24 cellular contexts compared by ENCODE assay signal in the genomic region with DNA sequence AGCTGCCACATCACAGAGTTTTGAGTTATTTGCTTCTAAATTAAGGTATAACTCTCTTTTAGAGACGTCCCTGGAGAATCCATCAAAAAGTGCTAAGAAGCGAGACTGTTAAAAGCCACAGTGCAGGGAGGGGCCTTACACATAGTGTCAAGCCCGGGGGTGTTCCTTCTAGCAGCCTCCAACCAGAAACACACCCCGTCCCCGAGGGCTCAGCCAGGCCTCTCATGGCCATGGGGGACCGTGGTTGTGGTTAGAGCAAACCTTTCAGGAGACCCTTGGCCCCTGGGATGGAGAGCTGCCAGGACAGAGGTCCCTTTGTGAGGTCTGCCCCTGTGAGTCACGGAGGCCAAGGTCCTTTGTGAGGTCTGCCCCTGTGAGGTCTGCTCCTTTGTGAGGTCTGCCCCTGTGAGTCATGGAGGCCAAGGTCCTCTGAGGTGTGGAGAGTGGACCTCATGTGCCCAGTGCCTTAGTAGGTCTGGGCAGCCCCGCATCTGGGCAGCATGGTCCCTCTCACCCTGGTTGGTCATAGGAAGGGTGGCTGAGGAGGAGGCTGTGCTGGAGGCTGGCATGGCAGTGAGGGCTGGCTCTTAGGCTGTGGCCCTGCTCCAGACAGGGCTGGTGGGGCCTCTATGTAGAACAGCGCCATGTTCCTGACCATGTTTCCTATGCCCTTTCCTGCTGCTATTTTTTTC. TPM values are rescaled to one million over a fixed set of nuclear protein-coding genes. Genes with fewer than 3 reads are reported as not detected.
DNase-seq lines count a peak whose midpoint lies in the region; ATAC-seq and TF ChIP-seq lines count a peak whose summit lies in the region.
"Had no signal": no experiment of that assay in that cellular context is flagged by ENCODE, and none has a peak within 500 bp of the region (broad histone marks: within the 10 kb centered on the region; RNA-seq: fewer than 3 reads in every experiment).

No MANE protein-coding gene starts in this region.

- peaks cover 29 to 61% of the 10 kb centered on the region in 2 experiments for H3K4me1 ChIP-seq in HCT116 (ENCODE audit: control insufficient read depth in 1 of 2, insufficient read depth in 2 of 2, low read length in 2 of 2)
- no peaks in the 10 kb centered on the region for H3K4me1 ChIP-seq in colonic mucosa
- H3K4me1 ChIP-seq: uterus had no signal

- H3K36me3 ChIP-seq in HCT116 (ENCODE audit: control insufficient read depth in 1 of 2, insufficient read depth in 2 of 2, low read length in 2 of 2): no peaks in the 10 kb centered on the region
- H3K36me3 ChIP-seq in colonic mucosa: no peaks in the 10 kb centered on the region
- H3K36me3 ChIP-seq: uterus had no signal

- no peaks in the 10 kb centered on the region for H3K79me2 ChIP-seq in HCT116 (ENCODE audit: insufficient read depth, low read length)

- no peak overlapping the region for H2AFZ ChIP-seq in HCT116 (ENCODE audit: low read depth, low read length, poor library complexity, severe bottlenecking)

- no peak for TF ChIP-seq POLR2A in HCT116 (IDR thresholded peaks at IDR 0.05; ENCODE audit: borderline replicate concordance, extremely low read depth, insufficient read depth, insufficient read length)

- H3K4me3 ChIP-seq in HCT116 (replicated peaks in 1 of 2; ENCODE audit: low read depth in 1 of 2, low read length in 2 of 2): no peak overlapping the region
- no peak overlapping the region for H3K4me3 ChIP-seq in colonic mucosa
- H3K4me3 ChIP-seq: body of pancreas, coronary artery, skin epidermis, uterus had no signal

- no peak overlapping the region for H3K4me3 Mint-ChIP-seq in WTC11
- H3K4me3 Mint-ChIP-seq: activated naive CD8-positive, alpha-beta T cell treated with anti-CD3 and anti-CD28 coated beads for 36 hours; activated T-helper 1 cell treated with anti-CD3 and anti-CD28 coated beads, Interleukin-12 subunit alpha, Interleukin-12 subunit beta, Interleukin-2, Interleukin-4 antibody, amounts not matched to agents 30 ng/mL and 10 ng/mL and 1 ng/mL, durations not matched to agents 14 hours and 24 hours and 36 hours; CD8-positive, alpha-beta T cell; memory B cell; naive B cell had no signal

- H3K4me1 Mint-ChIP-seq in WTC11: peaks cover 17% of the 10 kb centered on the region

- H3K27me3 ChIP-seq in HCT116 (ENCODE audit: insufficient read depth, low read length) (no peaks in the 10 kb centered on the region), colonic mucosa (peaks cover 6% of the 10 kb centered on the region)
- H3K27me3 ChIP-seq: body of pancreas, uterus had no signal

- TF ChIP-seq CTCF in HCT116 (IDR thresholded peaks at IDR 0.05 in 2 of 3, conservative IDR thresholded peaks at IDR 0.05 in 1 of 3; ENCODE audit: borderline replicate concordance in 1 of 3, insufficient read depth in 1 of 3, low read depth in 2 of 3, low read length in 2 of 3) (no peak), WTC11 (IDR thresholded peaks at IDR 0.05) (no peak), colonic mucosa (IDR thresholded peaks at IDR 0.05) (no peak)

- H4K20me1 ChIP-seq in HCT116 (ENCODE audit: insufficient read depth): no peaks in the 10 kb centered on the region

- DNase-seq in A172 (ENCODE audit: low spot score) (peak; percentile 11), HCT116 (ENCODE audit: low read depth, low spot score) (no peak), WTC11 (ENCODE audit: low spot score) (no peak), myocyte (ENCODE audit: low read depth) (peak; percentile 52), colonic mucosa (no peak), AG20443 (ENCODE audit: low spot score) (no peak), SIG-M5 (lab: John Stamatoyannopoulos, UW) (no peak)
- DNase-seq: activated CD4-positive, CD25-positive, alpha-beta regulatory T cell treated with anti-CD3 and anti-CD28 coated beads, Interleukin-2, amount 50 U/mL, for 72 hours; activated naive CD8-positive, alpha-beta T cell treated with anti-CD3 and anti-CD28 coated beads for 36 hours; body of pancreas; CD8-positive, alpha-beta T cell; DMS79; naive B cell; NCI-H146; PC-3; stimulated activated CD4-positive, alpha-beta T cell treated with anti-CD3 and anti-CD28 coated beads, Interleukin-4, amount 100 ng/mL, for 4 hours; T1000; uterus had no signal

- intact Hi-C loops in HCT116 (cut with micrococcal nuclease) (no loop called here), colonic mucosa (cut with DNase I) (no loop called here)

- H3K27me3 Mint-ChIP-seq in WTC11 (ENCODE audit: low read depth): peaks cover 24% of the 10 kb centered on the region

- POLR2A ChIA-PET in HCT116 (lab: Charles Lee) (no interaction called here), WTC11 (lab: Charles Lee) (no interaction called here)

- TF ChIP-seq RAD21 in HCT116 (IDR thresholded peaks at IDR 0.05; ENCODE audit: low read depth): no peak

- no peak overlapping the region for H3K27ac Mint-ChIP-seq in WTC11
- H3K27ac Mint-ChIP-seq: activated naive CD8-positive, alpha-beta T cell treated with anti-CD3 and anti-CD28 coated beads for 36 hours; activated T-helper 1 cell treated with anti-CD3 and anti-CD28 coated beads, Interleukin-12 subunit alpha, Interleukin-12 subunit beta, Interleukin-2, Interleukin-4 antibody, amounts not matched to agents 30 ng/mL and 10 ng/mL and 1 ng/mL, durations not matched to agents 14 hours and 24 hours and 36 hours; CD8-positive, alpha-beta T cell; memory B cell had no signal

- RAD21 ChIA-PET in HCT116 (lab: Charles Lee; ENCODE audit: low non-redundant PET in 1 of 2, low total read pairs in 2 of 2, uncharacterized antibody in 2 of 2, unreplicated experiment in 2 of 2): no interaction called here

- peak overlapping the region; percentile 25 for H3K4me2 ChIP-seq in HCT116 (ENCODE audit: low read length)

- H3K9me3 ChIP-seq in HCT116 (ENCODE audit: control insufficient read depth in 1 of 2, insufficient read depth in 1 of 2, low read depth in 1 of 2, low read length in 2 of 2) (no peaks in the 10 kb centered on the region), colonic mucosa (no peaks in the 10 kb centered on the region)
- H3K9me3 ChIP-seq: body of pancreas, uterus had no signal

- no peaks in the 10 kb centered on the region for H3K9me3 Mint-ChIP-seq in WTC11
- H3K9me3 Mint-ChIP-seq: activated naive CD8-positive, alpha-beta T cell treated with anti-CD3 and anti-CD28 coated beads for 36 hours; activated T-helper 1 cell treated with anti-CD3 and anti-CD28 coated beads, Interleukin-12 subunit alpha, Interleukin-12 subunit beta, Interleukin-2, Interleukin-4 antibody, amounts not matched to agents 30 ng/mL and 10 ng/mL and 1 ng/mL, durations not matched to agents 14 hours and 24 hours and 36 hours; CD8-positive, alpha-beta T cell; memory B cell; naive B cell had no signal

- H3K9ac ChIP-seq in HCT116 (ENCODE audit: low read length) (no peak overlapping the region), colonic mucosa (ENCODE audit: low read depth in 2 of 2, low read length in 2 of 2) (no peak overlapping the region)

- CTCF ChIA-PET in HCT116 (lab: Charles Lee) (no interaction called here), WTC11 (lab: Charles Lee) (no interaction called here)

- ATAC-seq in HCT116 (no peak), WTC11 (no peak), HG03175 (IDR thresholded peaks at IDR 0.05; ENCODE audit: unreplicated experiment) (no peak)
- ATAC-seq: body of pancreas; CD8-positive, alpha-beta T cell; PC-3; SK-N-SH treated with all-trans-retinoic acid at 6 μM for 48 hours had no signal

- H3K9me2 ChIP-seq in HCT116 (ENCODE audit: insufficient read depth): no peaks in the 10 kb centered on the region

- H3K27ac ChIP-seq in HCT116 (ENCODE audit: low read depth, low read length) (no peak overlapping the region), colonic mucosa (no peak overlapping the region)
- H3K27ac ChIP-seq: body of pancreas, coronary artery, skin epidermis, uterus had no signal

- H3K36me3 Mint-ChIP-seq in WTC11: no peaks in the 10 kb centered on the region
- H3K36me3 Mint-ChIP-seq: activated naive CD8-positive, alpha-beta T cell treated with anti-CD3 and anti-CD28 coated beads for 36 hours; CD8-positive, alpha-beta T cell; memory B cell had no signal

- no TSS peak for BruUV-seq in HCT116 (replicated peaks; lab: Mats Ljungman, UMichigan)

TF ChIP-seq in WTC11, 78 proteins besides CTCF, POLR2A, EP300 and RAD21:
- TF ChIP-seq GABPB1 (CRISPR knock-in tag; IDR thresholded peaks at IDR 0.05) (peak; percentile 78), HMGA2 (CRISPR knock-in tag; IDR thresholded peaks at IDR 0.05) (no peak), FOXP4 (CRISPR knock-in tag; IDR thresholded peaks at IDR 0.05) (no peak)
- TF ChIP-seq, protein P1, sequence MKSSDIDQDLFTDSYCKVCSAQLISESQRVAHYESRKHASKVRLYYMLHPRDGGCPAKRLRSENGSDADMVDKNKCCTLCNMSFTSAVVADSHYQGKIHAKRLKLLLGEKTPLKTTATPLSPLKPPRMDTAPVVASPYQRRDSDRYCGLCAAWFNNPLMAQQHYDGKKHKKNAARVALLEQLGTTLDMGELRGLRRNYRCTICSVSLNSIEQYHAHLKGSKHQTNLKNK (CRISPR knock-in tag; IDR thresholded peaks at IDR 0.05): no peak

RNA-seq across cellular contexts. Expression of gene GNAZ, which starts 5.4 kb away (rescaled TPM):
- 8.5 and 8.8 TPM in 2 replicates for total RNA-seq in A172 (2014; rRNA removed; shearing (Covaris generic))
- 11.1 TPM for total RNA-seq in HCT116 (2021; ENCODE audit: unreplicated experiment)
- polyA plus RNA-seq in HCT116 (2012): 6.0 and 7.0 TPM in 2 replicates
- total RNA-seq in WTC11 (2021): 9.9 to 11.4 TPM (median 11.0 TPM) in 3 replicates
- 9.1 and 11.2 TPM in 2 replicates for total RNA-seq in myocyte
- polyA plus RNA-seq in myocyte (2012): 4.7 TPM
- 1 to 10 TPM; 1.2 to 2.5 TPM for total RNA-seq in colonic mucosa
- total RNA-seq: CD8-positive, alpha-beta T cell had no signal

Comparison
In these comparisons a context has a peak if more than half of its experiments do, and no peak if none do; other contexts are left out.
1. DNase-seq: peak in A172 (single experiment) and myocyte (single experiment); none in HCT116 (single experiment), WTC11 (single experiment), colonic mucosa (single experiment), AG20443 (single experiment) and SIG-M5 (single experiment).